Comparison of ENCODE assay signal across 10 cellular contexts in the genomic region with DNA sequence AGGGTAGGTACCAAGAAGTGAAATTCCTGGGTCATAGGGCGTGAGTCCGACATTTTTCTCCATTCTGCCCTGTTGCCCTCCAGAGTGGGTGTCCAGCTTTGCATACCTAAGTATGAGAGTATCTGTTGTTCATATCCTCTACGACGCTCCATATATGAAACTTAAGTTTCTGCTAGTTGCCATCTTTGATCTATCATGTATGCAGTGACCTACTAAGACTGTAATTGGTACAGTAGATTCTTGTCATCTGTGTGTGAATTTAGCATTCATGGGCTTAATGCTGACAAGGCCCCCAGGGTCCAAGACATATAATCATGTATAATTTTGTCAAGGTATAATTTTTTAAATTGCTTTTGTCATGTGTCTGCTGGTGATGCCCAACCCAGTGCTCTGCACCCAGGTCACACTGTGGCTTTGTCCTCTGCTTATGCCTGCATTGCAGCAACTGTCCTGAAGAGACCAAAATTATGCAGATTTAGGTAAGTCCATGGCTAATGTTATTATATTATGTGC. TPM values are rescaled to one million over a fixed set of nuclear protein-coding genes. Genes with fewer than 3 reads are reported as not detected.
A peak's percentile ranks its signal among the peaks of the same experiment; 100 is the strongest.
DNase-seq lines count a peak whose midpoint lies in the region; ATAC-seq, FAIRE-seq and TF ChIP-seq lines count a peak whose summit lies in the region.
"Had no signal": no experiment of that assay in that cellular context is flagged by ENCODE, and none has a peak within 500 bp of the region (broad histone marks: within the 10 kb centered on the region; RNA-seq: fewer than 3 reads in every experiment).

No MANE protein-coding gene starts in this region.

- peaks cover 10 to 100% (median 98%) of the 10 kb centered on the region in 9 donors for H3K4me1 ChIP-seq in heart right ventricle
- H3K4me1 ChIP-seq in right cardiac atrium (ENCODE audit: control insufficient read depth, insufficient read depth, low read length) = peaks cover 18% of the 10 kb centered on the region
- peaks cover 35% of the 10 kb centered on the region for H3K4me1 ChIP-seq in GM12878 (ENCODE audit: control insufficient read depth, insufficient read depth, low read length)
- peaks cover 87% of the 10 kb centered on the region for H3K4me1 ChIP-seq in HepG2 (ENCODE audit: insufficient read depth, low read length)

- no peaks in the 10 kb centered on the region for H4K20me1 ChIP-seq in GM12878 (ENCODE audit: control insufficient read depth, insufficient read depth)
- peaks cover 99% of the 10 kb centered on the region for H4K20me1 ChIP-seq in HepG2 (ENCODE audit: insufficient read depth, low read length)

- H3K27me3 Mint-ChIP-seq in glutamatergic neuron (ENCODE audit: unreplicated experiment) = no peaks in the 10 kb centered on the region

- DNase-seq in heart right ventricle (no peak), right cardiac atrium (no peak), GM12878 (ENCODE audit: low read depth, low spot score) (no peak), HepG2 (ENCODE audit: low spot score) (no peak), glutamatergic neuron (no peak), NCI-H510A (lab: John Stamatoyannopoulos, UW) (no peak)
- DNase-seq: DMS153, NCI-H526 treated with DMSO at 0.1 percent for 48 hours had no signal

- H3K9me3 ChIP-seq in heart right ventricle (no peaks in the 10 kb centered on the region), right cardiac atrium (ENCODE audit: control insufficient read depth, low read length) (no peaks in the 10 kb centered on the region), GM12878 (replicated peaks; ENCODE audit: control insufficient read depth, insufficient read depth, low read length) (no peaks in the 10 kb centered on the region), HepG2 (ENCODE audit: low read length) (no peaks in the 10 kb centered on the region)

- H2AFZ ChIP-seq in GM12878 (ENCODE audit: control insufficient read depth, low read depth, low read length) (no peak overlapping the region), HepG2 (ENCODE audit: low read length) (no peak overlapping the region)

- no peak overlapping the region for H3K9ac ChIP-seq in GM12878 (ENCODE audit: control insufficient read depth, insufficient read depth, low read length)
- no peak overlapping the region for H3K9ac ChIP-seq in HepG2 (ENCODE audit: insufficient read depth, low read depth, low read length)

- no peak for TF ChIP-seq CTCF in heart right ventricle (IDR thresholded peaks at IDR 0.05)
- no peak for TF ChIP-seq CTCF in GM12878 (IDR thresholded peaks at IDR 0.05 in 2 of 3, conservative IDR thresholded peaks at IDR 0.05 in 1 of 3; ENCODE audit: control insufficient read depth in 2 of 3, extremely low read depth in 1 of 3, insufficient read depth in 1 of 3, low read depth in 3 of 3, low read length in 3 of 3)
- TF ChIP-seq CTCF in HepG2 (CRISPR knock-in tag; IDR thresholded peaks at IDR 0.05) = no peak
- no peak for TF ChIP-seq CTCF in glutamatergic neuron (IDR thresholded peaks at IDR 0.05; ENCODE audit: partially characterized antibody, unreplicated experiment)

- WGBS in heart right ventricle, 2 donors = 63 to 66% methylated on average over 4 of the region's 4 CpGs
- 78% methylated on average over 4 of the region's 4 CpGs for WGBS in right cardiac atrium
- WGBS in GM12878 (ENCODE audit: insufficient coverage, insufficient replicate concordance, low lambda C conversion rate, missing lambda C conversion rate) = 0% methylated on average over 4 of the region's 4 CpGs
- 94% methylated on average over 4 of the region's 4 CpGs for WGBS in HepG2 (ENCODE audit: low lambda C conversion rate)

- RAD21 ChIA-PET in GM12878 (lab: Charles Lee; ENCODE audit: unreplicated experiment) = interaction anchor here (1.3 kb wide), 1 partner anchor 38 kb away, joined by 4 read pairs; no protein-coding TSS in a partner anchor

- ATAC-seq in heart right ventricle (no peak), right cardiac atrium (no peak), GM12878 (0 out of 3 replicates have a peak, but pooled peaks have one; percentile 3), HepG2 (peak; percentile 2), HG02588 (IDR thresholded peaks at IDR 0.05; ENCODE audit: unreplicated experiment) (no peak), HG03571 (IDR thresholded peaks at IDR 0.05; ENCODE audit: unreplicated experiment) (no peak)

- intact Hi-C loops in heart right ventricle (cut with DNase I) = no loop called here
- intact Hi-C loops in right cardiac atrium (cut with DNase I) = loop anchor here in 1 of 4 donors (5.0 kb wide), 1 partner anchor 33 kb away; no protein-coding TSS in a partner anchor
- intact Hi-C loops in GM12878 (cut with micrococcal nuclease; ENCODE audit: unreplicated experiment) = no loop called here
- intact Hi-C loops in HepG2 (cut with micrococcal nuclease; ENCODE audit: unreplicated experiment) = no loop called here

- in situ Hi-C loops in GM12878 (cut with MboI) (no loop called here), HepG2 (cut with HindIII; ENCODE audit: extremely low pct_ligation_motif_present, low pct_unique_long_range_greater_than_20kb) (no loop called here)

- TF ChIP-seq EP300 in GM12878 (IDR thresholded peaks at IDR 0.05; ENCODE audit: borderline replicate concordance in 1 of 2, control insufficient read depth in 1 of 2, low read depth in 2 of 2, low read length in 2 of 2) (no peak), HepG2 (IDR thresholded peaks at IDR 0.05; ENCODE audit: low read depth in 2 of 2, low read length in 2 of 2) (no peak), HepG2 (CRISPR knock-in tag; IDR thresholded peaks at IDR 0.05; ENCODE audit: borderline replicate concordance) (no peak)

- no peak for TF ChIP-seq RAD21 in GM12878 (IDR thresholded peaks at IDR 0.05; ENCODE audit: insufficient read depth, low read depth, low read length)
- no peak for TF ChIP-seq RAD21 in HepG2 (CRISPR knock-in tag; IDR thresholded peaks at IDR 0.05)

- POLR2A ChIA-PET in GM12878 (lab: Charles Lee) = interaction anchor here (0.5 kb wide), 1 partner anchor 32 kb away, joined by 3 read pairs; no protein-coding TSS in a partner anchor
- POLR2A ChIA-PET in HepG2 (lab: Yijun Ruan, JAX) = interaction anchor here (1.2 to 4.9 kb wide), 4 partner anchors 12 to 101 kb away, joined by 3 to 38 read pairs (median 4); a partner anchor contains a TSS

- H3K4me3 ChIP-seq in heart right ventricle (peak overlapping the region in 7 of 10 donors; percentile 1 to 95 (median 21)), right cardiac atrium (ENCODE audit: low read length) (no peak overlapping the region), GM12878 (no peak overlapping the region), HepG2 (replicated peaks in 1 of 3; ENCODE audit: insufficient read depth in 1 of 3, low read depth in 2 of 3, low read length in 3 of 3) (no peak overlapping the region)

- H3K4me3 Mint-ChIP-seq in glutamatergic neuron (ENCODE audit: unreplicated experiment) = no peak overlapping the region

- H3K79me2 ChIP-seq in GM12878 (ENCODE audit: control insufficient read depth, insufficient read depth, low read length) = peaks cover 76% of the 10 kb centered on the region
- peaks cover 61% of the 10 kb centered on the region for H3K79me2 ChIP-seq in HepG2 (ENCODE audit: insufficient read depth, low read length)

- TF ChIP-seq POLR2A in GM12878 (IDR thresholded peaks at IDR 0.05; ENCODE audit: low read depth, low read length) = no peak
- no peak; a peak in 1 of 4 replicates for TF ChIP-seq POLR2A in HepG2 (IDR thresholded peaks at IDR 0.05; ENCODE audit: insufficient read depth in 1 of 2, low read depth in 2 of 2, low read length in 2 of 2)

- CTCF ChIA-PET in GM12878 (lab: Yijun Ruan, JAX) = interaction anchor here (1.4 to 1.6 kb wide), 2 partner anchors 18 to 34 kb away, joined by 4 to 12 read pairs; no protein-coding TSS in a partner anchor
- CTCF ChIA-PET in HepG2 (lab: Yijun Ruan, JAX; ENCODE audit: low intra/inter-chr PET ratio, low total read pairs) = no interaction called here

- no peak overlapping the region for H3K27ac Mint-ChIP-seq in glutamatergic neuron (ENCODE audit: unreplicated experiment)

- peaks cover 2% of the 10 kb centered on the region for H3K9me3 Mint-ChIP-seq in glutamatergic neuron (ENCODE audit: unreplicated experiment)

- H3K36me3 ChIP-seq in heart right ventricle (peaks cover 0 to 99% (median 82%) of the 10 kb centered on the region in 9 donors), GM12878 (ENCODE audit: control insufficient read depth in 2 of 2, insufficient read depth in 2 of 2, low read length in 1 of 2) (peaks cover 2 to 17% of the 10 kb centered on the region in 2 experiments), HepG2 (replicated peaks in 1 of 2; ENCODE audit: control insufficient read depth in 1 of 2, insufficient read depth in 2 of 2, low read length in 2 of 2) (peaks cover 8 to 44% of the 10 kb centered on the region in 2 experiments; a peak in 4 of 5 replicates)

- FAIRE-seq in GM12878 (lab: Jason Lieb, UNC) (no peak), HepG2 (lab: Jason Lieb, UNC) (no peak)

- H3K4me1 Mint-ChIP-seq in glutamatergic neuron (ENCODE audit: low read depth, unreplicated experiment) = peaks cover 4% of the 10 kb centered on the region

- H3K27me3 ChIP-seq in heart right ventricle (no peaks in the 10 kb centered on the region), right cardiac atrium (ENCODE audit: control insufficient read depth, insufficient read depth) (no peaks in the 10 kb centered on the region), GM12878 (replicated peaks in 1 of 2; ENCODE audit: control insufficient read depth in 2 of 2, insufficient read depth in 2 of 2, low read length in 1 of 2) (no peaks in the 10 kb centered on the region), HepG2 (ENCODE audit: control insufficient read depth in 1 of 2, insufficient read depth in 2 of 2, low read length in 2 of 2) (no peaks in the 10 kb centered on the region)

- SMC1A ChIA-PET in GM12878 (lab: Charles Lee; ENCODE audit: uncharacterized antibody, unreplicated experiment) = interaction anchor here (1.4 kb wide), 1 partner anchor 18 kb away, joined by 11 read pairs; no protein-coding TSS in a partner anchor

- H3K4me2 ChIP-seq in GM12878 (ENCODE audit: control insufficient read depth, insufficient read depth) (no peak overlapping the region), HepG2 (ENCODE audit: low read depth, low read length) (no peak overlapping the region)

- no TSS peak for BruUV-seq in GM12878 (replicated peaks; lab: Mats Ljungman, UMichigan)
- BruUV-seq in HepG2 (replicated peaks; lab: Mats Ljungman, UMichigan) = no TSS peak

- H3K27ac ChIP-seq in heart right ventricle = peak overlapping the region in 7 of 10 donors; percentile 16 to 57 (median 55)
- no peak overlapping the region for H3K27ac ChIP-seq in right cardiac atrium (ENCODE audit: low read length)
- H3K27ac ChIP-seq in GM12878 (ENCODE audit: control insufficient read depth, insufficient read depth) = no peak overlapping the region
- H3K27ac ChIP-seq in HepG2 (ENCODE audit: extremely low read length, insufficient read depth, low read length) = no peak overlapping the region

- no peaks in the 10 kb centered on the region for H3K36me3 Mint-ChIP-seq in glutamatergic neuron (ENCODE audit: unreplicated experiment)

RNA-seq across cellular contexts. Expression of a gene that starts 12.1 kb away (rescaled TPM):
- total RNA-seq in heart right ventricle (100 to 1,000 TPM; 284 to 808 (median 432) TPM), right cardiac atrium (100 to 1,000 TPM; 346 to 441 (median 427) TPM), GM12878 (2014; rRNA removed) (13.6 and 14.0 TPM in 2 replicates), GM12878 (2014; rRNA removed; fragmentation: Illumina TruSeq; extraction: Trizol) (40.5 and 44.2 TPM in 2 replicates), GM12878 (2021) (174 and 225 TPM in 2 replicates), HepG2 (2016; rRNA removed; fragmentation: Illumina TruSeq; extraction: Trizol) (10.5 and 20.5 TPM in 2 replicates), glutamatergic neuron (ENCODE audit: unreplicated experiment) (107 TPM)
- polyA plus RNA-seq in heart right ventricle (1,000 to 10,000 TPM in 1 of 2 donors, 100 to 1,000 TPM in 1; 103 to 1,899 TPM), right cardiac atrium (441 TPM), GM12878 (2011; rRNA removed) (151 and 247 TPM in 2 replicates), GM12878 (2014; fragmentation: Illumina TruSeq; extraction: Trizol) (167 and 254 TPM in 2 replicates), GM12878 (2014; fragmentation: Nextera tagmentation; extraction: Ambion mirVana) (10 to 100 TPM; 24.3 to 98.2 TPM), GM12878 (2014; rRNA removed) (314 and 328 TPM in 2 replicates), GM12878 (2016; fragmentation: Nextera tagmentation; extraction: Ambion mirVana) (10 to 100 TPM; 27.7 to 28.3 TPM), HepG2 (2011; rRNA removed) (41.2 and 41.3 TPM in 2 replicates)
- 259 and 262 TPM in 2 replicates for total RNA-seq in GM12878 (2013; cell fraction: nucleolus; rRNA removed)
- polyA plus RNA-seq in GM12878 (2011; ENCODE audit: low read depth) = 275 TPM
- polyA plus RNA-seq in GM12878 (2011; cell fraction: cytosol; rRNA removed) = 64.2 and 104 TPM in 2 replicates
- polyA plus RNA-seq in GM12878 (2011; cell fraction: nucleus; rRNA removed) = 342 and 617 TPM in 2 replicates
- 284 and 343 TPM in 2 replicates for polyA plus RNA-seq in GM12878 (2012)
- polyA minus RNA-seq in GM12878 (2011; rRNA and poly(A)+ RNA removed) = 72.0 and 79.5 TPM in 2 replicates
- polyA minus RNA-seq in GM12878 (2011; cell fraction: cytosol; rRNA and poly(A)+ RNA removed) = 13.8 and 14.9 TPM in 2 replicates
- polyA minus RNA-seq in GM12878 (2011; cell fraction: nucleus; rRNA and poly(A)+ RNA removed) = 125 and 169 TPM in 2 replicates
- total RNA-seq in HepG2 (2016; cell fraction: cytosol; rRNA removed; fragmentation: Illumina TruSeq; extraction: Trizol; ENCODE audit: low read depth) = 2.2 and 2.6 TPM in 2 replicates
- 8.4 and 21.3 TPM in 2 replicates for total RNA-seq in HepG2 (2016; cell fraction: insoluble cytoplasmic fraction; rRNA removed; fragmentation: Illumina TruSeq; extraction: Trizol)
- 7.8 and 8.3 TPM in 2 replicates for total RNA-seq in HepG2 (2016; cell fraction: membrane; rRNA removed; fragmentation: Illumina TruSeq; extraction: Trizol)
- 196 and 220 TPM in 2 replicates for total RNA-seq in HepG2 (2016; cell fraction: nucleus; rRNA removed; fragmentation: Illumina TruSeq; extraction: Trizol)
- 13.0 and 13.4 TPM in 2 replicates for polyA plus RNA-seq in HepG2 (2011; cell fraction: cytosol; rRNA removed)
- polyA plus RNA-seq in HepG2 (2011; cell fraction: nucleus; rRNA removed) = 222 and 327 TPM in 2 replicates
- 288 and 371 TPM in 2 replicates for polyA plus RNA-seq in HepG2 (2012)
- polyA plus RNA-seq in HepG2 (2016; cell fraction: cytosol; fragmentation: Illumina TruSeq; extraction: Trizol; ENCODE audit: low read depth) = 3.6 and 4.3 TPM in 2 replicates
- polyA plus RNA-seq in HepG2 (2016; cell fraction: insoluble cytoplasmic fraction; fragmentation: Illumina TruSeq; extraction: Trizol; ENCODE audit: low read depth) = 54.0 and 61.1 TPM in 2 replicates
- 47.1 and 54.4 TPM in 2 replicates for polyA plus RNA-seq in HepG2 (2016; cell fraction: membrane; fragmentation: Illumina TruSeq; extraction: Trizol; ENCODE audit: low read depth)
- polyA plus RNA-seq in HepG2 (2016; cell fraction: nucleus; fragmentation: Illumina TruSeq; extraction: Trizol; ENCODE audit: insufficient read depth, low read depth) = 577 and 628 TPM in 2 replicates
- 64.6 and 225 TPM in 2 replicates for polyA minus RNA-seq in HepG2 (2011; rRNA and poly(A)+ RNA removed; ENCODE audit: low replicate concordance)
- 17.3 and 20.2 TPM in 2 replicates for polyA minus RNA-seq in HepG2 (2011; cell fraction: cytosol; rRNA and poly(A)+ RNA removed)
- polyA minus RNA-seq in HepG2 (2011; cell fraction: nucleus; rRNA and poly(A)+ RNA removed) = 1,479 and 1,737 TPM in 2 replicates

RNA-seq across cellular contexts. Expression of a gene that starts 48.3 kb away (rescaled TPM):
- total RNA-seq in heart right ventricle = 10 to 100 TPM in 6 of 10 donors, 1 to 10 TPM in 4; 6.0 to 16.9 (median 12.2) TPM
- 10 to 100 TPM in 1 of 2 donors, 1 to 10 TPM in 1; 9.9 to 12.9 TPM for polyA plus RNA-seq in heart right ventricle
- total RNA-seq in right cardiac atrium = 10 to 100 TPM; 12.2 to 16.1 (median 12.9) TPM
- 9.3 TPM for polyA plus RNA-seq in right cardiac atrium
- 52.5 and 60.5 TPM in 2 replicates for total RNA-seq in GM12878 (2013; cell fraction: nucleolus; rRNA removed)
- total RNA-seq in GM12878 (2014; rRNA removed) = 40.9 and 47.5 TPM in 2 replicates
- total RNA-seq in GM12878 (2014; rRNA removed; fragmentation: Illumina TruSeq; extraction: Trizol) = 12.2 and 14.3 TPM in 2 replicates
- total RNA-seq in GM12878 (2021) = 65.1 and 69.4 TPM in 2 replicates
- polyA plus RNA-seq in GM12878 (2011; ENCODE audit: low read depth) = 8.2 TPM
- polyA plus RNA-seq in GM12878 (2011; rRNA removed) = 8.0 and 18.4 TPM in 2 replicates
- 28.1 and 42.6 TPM in 2 replicates for polyA plus RNA-seq in GM12878 (2011; cell fraction: cytosol; rRNA removed)
- polyA plus RNA-seq in GM12878 (2011; cell fraction: nucleus; rRNA removed) = 58.9 and 140 TPM in 2 replicates
- 14.9 and 21.0 TPM in 2 replicates for polyA plus RNA-seq in GM12878 (2012)
- 6.6 and 14.0 TPM in 2 replicates for polyA plus RNA-seq in GM12878 (2014; fragmentation: Illumina TruSeq; extraction: Trizol)
- polyA plus RNA-seq in GM12878 (2014; fragmentation: Nextera tagmentation; extraction: Ambion mirVana) = 1 to 10 TPM; 8.3 TPM
- 53.8 and 55.9 TPM in 2 replicates for polyA plus RNA-seq in GM12878 (2014; rRNA removed)
- 10 to 100 TPM; 37.7 to 42.4 TPM for polyA plus RNA-seq in GM12878 (2016; fragmentation: Nextera tagmentation; extraction: Ambion mirVana)
- 26.0 and 32.5 TPM in 2 replicates for polyA minus RNA-seq in GM12878 (2011; rRNA and poly(A)+ RNA removed)
- 21.4 and 21.8 TPM in 2 replicates for polyA minus RNA-seq in GM12878 (2011; cell fraction: cytosol; rRNA and poly(A)+ RNA removed)
- 33.6 and 61.0 TPM in 2 replicates for polyA minus RNA-seq in GM12878 (2011; cell fraction: nucleus; rRNA and poly(A)+ RNA removed)
- 18.0 and 20.6 TPM in 2 replicates for total RNA-seq in HepG2 (2016; rRNA removed; fragmentation: Illumina TruSeq; extraction: Trizol)
- total RNA-seq in HepG2 (2016; cell fraction: cytosol; rRNA removed; fragmentation: Illumina TruSeq; extraction: Trizol; ENCODE audit: low read depth) = 2.2 and 2.9 TPM in 2 replicates
- 17.5 and 22.6 TPM in 2 replicates for total RNA-seq in HepG2 (2016; cell fraction: insoluble cytoplasmic fraction; rRNA removed; fragmentation: Illumina TruSeq; extraction: Trizol)
- total RNA-seq in HepG2 (2016; cell fraction: membrane; rRNA removed; fragmentation: Illumina TruSeq; extraction: Trizol) = 5.3 and 6.3 TPM in 2 replicates
- total RNA-seq in HepG2 (2016; cell fraction: nucleus; rRNA removed; fragmentation: Illumina TruSeq; extraction: Trizol) = 12.4 and 14.6 TPM in 2 replicates
- 5.8 and 9.4 TPM in 2 replicates for polyA plus RNA-seq in HepG2 (2011; rRNA removed)
- polyA plus RNA-seq in HepG2 (2011; cell fraction: cytosol; rRNA removed) = 5.9 and 6.7 TPM in 2 replicates
- polyA plus RNA-seq in HepG2 (2011; cell fraction: nucleus; rRNA removed) = 26.7 and 32.6 TPM in 2 replicates
- 3.5 and 5.2 TPM in 2 replicates for polyA plus RNA-seq in HepG2 (2012)
- polyA plus RNA-seq in HepG2 (2016; cell fraction: cytosol; fragmentation: Illumina TruSeq; extraction: Trizol; ENCODE audit: low read depth) = 2.5 and 2.6 TPM in 2 replicates
- polyA plus RNA-seq in HepG2 (2016; cell fraction: insoluble cytoplasmic fraction; fragmentation: Illumina TruSeq; extraction: Trizol; ENCODE audit: low read depth) = 13.5 and 17.1 TPM in 2 replicates
- 2.8 and 3.8 TPM in 2 replicates for polyA plus RNA-seq in HepG2 (2016; cell fraction: membrane; fragmentation: Illumina TruSeq; extraction: Trizol; ENCODE audit: low read depth)
- 21.4 and 24.7 TPM in 2 replicates for polyA plus RNA-seq in HepG2 (2016; cell fraction: nucleus; fragmentation: Illumina TruSeq; extraction: Trizol; ENCODE audit: insufficient read depth, low read depth)
- polyA minus RNA-seq in HepG2 (2011; rRNA and poly(A)+ RNA removed; ENCODE audit: low replicate concordance) = 22.3 and 24.3 TPM in 2 replicates
- polyA minus RNA-seq in HepG2 (2011; cell fraction: cytosol; rRNA and poly(A)+ RNA removed) = 5.4 and 6.2 TPM in 2 replicates
- 6.2 and 11.8 TPM in 2 replicates for polyA minus RNA-seq in HepG2 (2011; cell fraction: nucleus; rRNA and poly(A)+ RNA removed)
- 11.1 TPM for total RNA-seq in glutamatergic neuron (ENCODE audit: unreplicated experiment)

RNA-seq across cellular contexts. Expression of a gene that starts 52.3 kb away (rescaled TPM):
- total RNA-seq in heart right ventricle (10 to 100 TPM in 1 of 10 donors, 1 to 10 TPM in 9; 4.6 to 12.2 (median 8.3) TPM), right cardiac atrium (1 to 10 TPM; 6.1 to 7.7 (median 7.4) TPM), GM12878 (2014; rRNA removed) (19.4 and 22.8 TPM in 2 replicates), GM12878 (2014; rRNA removed; fragmentation: Illumina TruSeq; extraction: Trizol) (10.8 and 13.1 TPM in 2 replicates), GM12878 (2021) (28.6 and 29.1 TPM in 2 replicates), HepG2 (2016; rRNA removed; fragmentation: Illumina TruSeq; extraction: Trizol) (2.1 and 3.4 TPM in 2 replicates), glutamatergic neuron (ENCODE audit: unreplicated experiment) (0.25 TPM)
- polyA plus RNA-seq in heart right ventricle (10 to 100 TPM in 1 of 2 donors, 1 to 10 TPM in 1; 3.1 to 10.7 TPM), right cardiac atrium (5.5 TPM), GM12878 (2011; rRNA removed) (9.2 and 15.4 TPM in 2 replicates), GM12878 (2014; fragmentation: Illumina TruSeq; extraction: Trizol) (15.5 and 17.8 TPM in 2 replicates), GM12878 (2014; fragmentation: Nextera tagmentation; extraction: Ambion mirVana) (1 to 10 TPM; 4.1 to 9.7 TPM), GM12878 (2014; rRNA removed) (33.7 and 35.5 TPM in 2 replicates), GM12878 (2016; fragmentation: Nextera tagmentation; extraction: Ambion mirVana) (10 to 100 TPM; 31.0 to 35.2 TPM), HepG2 (2011; rRNA removed) (1.2 and 1.9 TPM in 2 replicates)
- 23.1 and 23.7 TPM in 2 replicates for total RNA-seq in GM12878 (2013; cell fraction: nucleolus; rRNA removed)
- polyA plus RNA-seq in GM12878 (2011; ENCODE audit: low read depth) = 10.7 TPM
- polyA plus RNA-seq in GM12878 (2011; cell fraction: cytosol; rRNA removed) = 20.7 and 25.7 TPM in 2 replicates
- 46.7 and 57.3 TPM in 2 replicates for polyA plus RNA-seq in GM12878 (2011; cell fraction: nucleus; rRNA removed)
- 17.8 and 25.4 TPM in 2 replicates for polyA plus RNA-seq in GM12878 (2012)
- polyA minus RNA-seq in GM12878 (2011; rRNA and poly(A)+ RNA removed) = 3.9 and 9.1 TPM in 2 replicates
- polyA minus RNA-seq in GM12878 (2011; cell fraction: cytosol; rRNA and poly(A)+ RNA removed) = 1.9 and 4.7 TPM in 2 replicates
- 6.6 and 8.6 TPM in 2 replicates for polyA minus RNA-seq in GM12878 (2011; cell fraction: nucleus; rRNA and poly(A)+ RNA removed)
- total RNA-seq in HepG2 (2016; cell fraction: cytosol; rRNA removed; fragmentation: Illumina TruSeq; extraction: Trizol; ENCODE audit: low read depth) = 0.79 and 1.0 TPM in 2 replicates
- total RNA-seq in HepG2 (2016; cell fraction: insoluble cytoplasmic fraction; rRNA removed; fragmentation: Illumina TruSeq; extraction: Trizol) = 1.9 TPM in 2 replicates
- total RNA-seq in HepG2 (2016; cell fraction: membrane; rRNA removed; fragmentation: Illumina TruSeq; extraction: Trizol) = 1.5 and 2.2 TPM in 2 replicates
- 1.3 and 3.5 TPM in 2 replicates for total RNA-seq in HepG2 (2016; cell fraction: nucleus; rRNA removed; fragmentation: Illumina TruSeq; extraction: Trizol)
- 0.95 and 0.99 TPM in 2 replicates for polyA plus RNA-seq in HepG2 (2011; cell fraction: cytosol; rRNA removed)
- 5.9 and 6.0 TPM in 2 replicates for polyA plus RNA-seq in HepG2 (2011; cell fraction: nucleus; rRNA removed)
- 2.0 and 4.1 TPM in 2 replicates for polyA plus RNA-seq in HepG2 (2012)
- 0.45 and 0.70 TPM in 2 replicates for polyA plus RNA-seq in HepG2 (2016; cell fraction: cytosol; fragmentation: Illumina TruSeq; extraction: Trizol; ENCODE audit: low read depth)
- polyA plus RNA-seq in HepG2 (2016; cell fraction: insoluble cytoplasmic fraction; fragmentation: Illumina TruSeq; extraction: Trizol; ENCODE audit: low read depth) = 1.3 and 1.6 TPM in 2 replicates
- 1.4 and 1.5 TPM in 2 replicates for polyA plus RNA-seq in HepG2 (2016; cell fraction: membrane; fragmentation: Illumina TruSeq; extraction: Trizol; ENCODE audit: low read depth)
- polyA plus RNA-seq in HepG2 (2016; cell fraction: nucleus; fragmentation: Illumina TruSeq; extraction: Trizol; ENCODE audit: insufficient read depth, low read depth) = 5.6 and 8.8 TPM in 2 replicates
- polyA minus RNA-seq in HepG2 (2011; rRNA and poly(A)+ RNA removed; ENCODE audit: low replicate concordance) = 1.9 and 7.2 TPM in 2 replicates
- polyA minus RNA-seq in HepG2 (2011; cell fraction: cytosol; rRNA and poly(A)+ RNA removed) = 1.4 and 2.5 TPM in 2 replicates
- polyA minus RNA-seq in HepG2 (2011; cell fraction: nucleus; rRNA and poly(A)+ RNA removed) = 1.4 and 2.4 TPM in 2 replicates

Comparison
In these comparisons a context has a peak if more than half of its experiments do, and no peak if none do; other contexts are left out.
1. H3K27ac ChIP-seq: peak in heart right ventricle (7 of 10); none in right cardiac atrium (single experiment), GM12878 (single experiment) and HepG2 (single experiment).
2. H3K4me3 ChIP-seq: peak in heart right ventricle (7 of 10); none in right cardiac atrium (single experiment), GM12878 (single experiment) and HepG2 (0 of 3).
3. ATAC-seq: peak in GM12878 (single experiment) and HepG2 (single experiment); none in heart right ventricle (0 of 8), right cardiac atrium (0 of 2), HG02588 (single experiment) and HG03571 (single experiment).